1 cellular context compared by ENCODE assay signal in the genomic region with DNA sequence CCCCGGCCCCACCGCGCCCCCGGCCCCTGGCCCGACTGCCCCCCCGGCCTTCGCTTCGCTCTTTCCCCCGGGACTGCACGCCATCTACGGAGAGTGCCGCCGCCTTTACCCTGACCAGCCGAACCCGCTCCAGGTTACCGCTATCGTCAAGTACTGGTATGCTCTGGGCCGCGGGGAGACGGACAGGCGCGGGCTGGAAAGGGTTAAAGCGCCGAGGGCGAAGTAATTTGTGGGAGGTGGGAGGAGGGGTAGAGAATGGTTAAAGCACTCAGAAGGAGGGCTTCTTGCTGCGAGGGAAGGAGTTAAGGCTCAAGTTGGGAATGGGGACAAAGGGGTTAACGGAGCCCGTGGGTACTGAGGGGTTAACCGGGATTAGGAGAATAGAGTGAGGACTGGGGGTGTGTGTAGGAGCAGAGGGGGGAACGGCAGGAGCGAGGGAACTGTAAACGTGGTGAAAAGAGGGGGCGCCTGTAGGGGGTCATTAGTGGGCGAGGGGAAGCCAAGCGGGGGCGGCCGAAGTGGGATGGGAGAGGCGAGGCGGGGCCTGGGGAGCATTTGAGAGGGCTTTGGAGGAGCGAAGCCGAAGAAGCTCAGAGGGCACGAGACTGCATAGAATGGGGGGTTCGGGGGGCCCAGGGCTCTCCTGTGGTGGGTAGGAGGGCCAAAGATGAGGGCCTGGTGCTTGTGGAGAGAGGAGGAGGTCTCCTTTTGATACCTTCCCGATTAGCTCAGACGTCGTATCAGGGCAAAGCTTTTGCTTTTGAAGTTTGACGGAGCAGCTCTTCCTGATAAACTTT.
TF ChIP-seq lines count a peak whose summit lies in the region.

No MANE protein-coding gene starts in this region.

TF ChIP-seq in HepG2, 621 proteins besides CTCF, POLR2A, EP300 and RAD21 (continued from another document):
- TF ChIP-seq, protein P1, sequence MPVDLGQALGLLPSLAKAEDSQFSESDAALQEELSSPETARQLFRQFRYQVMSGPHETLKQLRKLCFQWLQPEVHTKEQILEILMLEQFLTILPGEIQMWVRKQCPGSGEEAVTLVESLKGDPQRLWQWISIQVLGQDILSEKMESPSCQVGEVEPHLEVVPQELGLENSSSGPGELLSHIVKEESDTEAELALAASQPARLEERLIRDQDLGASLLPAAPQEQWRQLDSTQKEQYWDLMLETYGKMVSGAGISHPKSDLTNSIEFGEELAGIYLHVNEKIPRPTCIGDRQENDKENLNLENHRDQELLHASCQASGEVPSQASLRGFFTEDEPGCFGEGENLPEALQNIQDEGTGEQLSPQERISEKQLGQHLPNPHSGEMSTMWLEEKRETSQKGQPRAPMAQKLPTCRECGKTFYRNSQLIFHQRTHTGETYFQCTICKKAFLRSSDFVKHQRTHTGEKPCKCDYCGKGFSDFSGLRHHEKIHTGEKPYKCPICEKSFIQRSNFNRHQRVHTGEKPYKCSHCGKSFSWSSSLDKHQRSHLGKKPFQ (CRISPR knock-in tag; IDR thresholded peaks at IDR 0.05; ENCODE audit: insufficient replicate concordance) = no peak
- TF ChIP-seq HHEX (CRISPR knock-in tag; IDR thresholded peaks at IDR 0.05) (no peak), KDM5A (IDR thresholded peaks at IDR 0.05; ENCODE audit: borderline replicate concordance, low read length) (0 out of 2 replicates have a peak, but pooled peaks have one; percentile 9), CBFB (CRISPR knock-in tag; IDR thresholded peaks at IDR 0.05) (0 out of 2 replicates have a peak, but pooled peaks have one; percentile 12), LCORL (IDR thresholded peaks at IDR 0.05) (peak; percentile 34; the same call in 1 of the 2 replicates), LCORL (CRISPR knock-in tag; IDR thresholded peaks at IDR 0.05) (no peak)
